Comparison of ENCODE assay signal across 8 cellular contexts in the genomic region with DNA sequence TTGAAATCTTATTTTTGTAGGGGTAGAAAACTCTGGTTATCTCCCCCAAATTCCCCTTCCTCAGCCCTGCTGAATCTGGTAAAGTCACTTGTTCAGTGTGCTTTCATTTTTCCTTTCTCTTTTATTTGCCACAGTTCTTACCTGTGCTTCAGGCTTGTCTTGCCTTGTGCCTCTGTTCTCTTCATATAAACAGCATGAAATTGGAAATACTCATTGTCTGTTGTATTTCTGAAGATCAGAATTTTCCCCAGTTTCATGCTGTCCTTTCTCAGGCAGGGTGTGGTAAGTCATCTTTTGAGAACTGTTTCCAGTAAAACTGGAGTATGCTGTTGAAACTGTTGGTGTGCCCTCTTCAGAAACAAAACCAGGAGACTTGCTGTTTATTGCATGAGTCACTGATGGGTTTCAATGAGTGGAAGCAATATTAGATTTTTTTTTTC. TPM values are rescaled to one million over a fixed set of nuclear protein-coding genes. Genes with fewer than 3 reads are reported as not detected.
A peak's percentile ranks its signal among the peaks of the same experiment; 100 is the strongest.
DNase-seq lines count a peak whose midpoint lies in the region; ATAC-seq, FAIRE-seq and TF ChIP-seq lines count a peak whose summit lies in the region.

No MANE protein-coding gene starts in this region.

- no peak for TF ChIP-seq POLR2A in GM12891 (IDR thresholded peaks at IDR 0.05; ENCODE audit: low read depth, low read length)

- peak overlapping the region; percentile 58 for H3K4me3 Mint-ChIP-seq in activated T-helper 2 cell treated with anti-CD3 and anti-CD28 coated beads, Interferon-gamma antibody, Interleukin-2, Interleukin-4, amounts not matched to agents 10 μg/mL and 5 μg/mL and 100 μg/mL, durations not matched to agents 14 hours and 24 hours and 36 hours (ENCODE audit: low read depth)

- DNase-seq in DMS53 (lab: John Stamatoyannopoulos, UW) (peak; percentile 66), myocyte (ENCODE audit: low read depth) (peak; percentile 11), cerebellar nuclear complex (lab: John Stamatoyannopoulos, UW) (no peak), NCI-H1436 treated with DMSO at 0.1 percent for 48 hours (lab: John Stamatoyannopoulos, UW) (no peak), GM12891 (ENCODE audit: insufficient read length, low spot score) (no peak)
- no peak for DNase-seq in activated T-helper 2 cell treated with anti-CD3 and anti-CD28 coated beads, Interferon-gamma antibody, Interleukin-2, Interleukin-4, amounts not matched to agents 10 μg/mL and 5 μg/mL and 100 μg/mL, durations not matched to agents 14 hours and 24 hours and 36 hours (ENCODE audit: low spot score)

- H3K36me3 Mint-ChIP-seq in activated T-helper 2 cell treated with anti-CD3 and anti-CD28 coated beads, Interferon-gamma antibody, Interleukin-2, Interleukin-4, amounts not matched to agents 10 μg/mL and 5 μg/mL and 100 μg/mL, durations not matched to agents 14 hours and 24 hours and 36 hours (ENCODE audit: low read depth): peaks cover 14% of the 10 kb centered on the region

- intact Hi-C loops in activated T-helper 2 cell treated with anti-CD3 and anti-CD28 coated beads, Interferon-gamma antibody, Interleukin-2, Interleukin-4, amounts not matched to agents 10 μg/mL and 5 μg/mL and 100 μg/mL, durations not matched to agents 14 hours and 24 hours and 36 hours (cut with micrococcal nuclease): loop anchor here (2.0 kb wide), 1 partner anchor 167 kb away; no protein-coding TSS in a partner anchor

- no peak for FAIRE-seq in GM12891 (lab: Jason Lieb, UNC)

- H3K27ac Mint-ChIP-seq in activated T-helper 2 cell treated with anti-CD3 and anti-CD28 coated beads, Interferon-gamma antibody, Interleukin-2, Interleukin-4, amounts not matched to agents 10 μg/mL and 5 μg/mL and 100 μg/mL, durations not matched to agents 14 hours and 24 hours and 36 hours: peak overlapping the region; percentile 82

- no peaks in the 10 kb centered on the region for H3K27me3 Mint-ChIP-seq in activated T-helper 2 cell treated with anti-CD3 and anti-CD28 coated beads, Interferon-gamma antibody, Interleukin-2, Interleukin-4, amounts not matched to agents 10 μg/mL and 5 μg/mL and 100 μg/mL, durations not matched to agents 14 hours and 24 hours and 36 hours (ENCODE audit: low read depth)

- peaks cover 69% of the 10 kb centered on the region for H3K4me1 Mint-ChIP-seq in activated T-helper 2 cell treated with anti-CD3 and anti-CD28 coated beads, Interferon-gamma antibody, Interleukin-2, Interleukin-4, amounts not matched to agents 10 μg/mL and 5 μg/mL and 100 μg/mL, durations not matched to agents 14 hours and 24 hours and 36 hours (ENCODE audit: low read depth)

- no peaks in the 10 kb centered on the region for H3K9me3 Mint-ChIP-seq in activated T-helper 2 cell treated with anti-CD3 and anti-CD28 coated beads, Interferon-gamma antibody, Interleukin-2, Interleukin-4, amounts not matched to agents 10 μg/mL and 5 μg/mL and 100 μg/mL, durations not matched to agents 14 hours and 24 hours and 36 hours

- ATAC-seq in GM19351 (IDR thresholded peaks at IDR 0.05; ENCODE audit: unreplicated experiment) (peak; percentile 69), HG03159 (IDR thresholded peaks at IDR 0.05; ENCODE audit: unreplicated experiment) (peak; percentile 87)

TF ChIP-seq in GM12891, 5 proteins besides CTCF, POLR2A, EP300 and RAD21:
- TF ChIP-seq SPI1 (IDR thresholded peaks at IDR 0.05; ENCODE audit: low read depth, low read length) (no peak), TAF1 (IDR thresholded peaks at IDR 0.05; ENCODE audit: low read depth, low read length) (no peak), PAX5 (IDR thresholded peaks at IDR 0.05; ENCODE audit: insufficient read depth, low read length, severe bottlenecking) (no peak), POLR2AphosphoS5 (IDR thresholded peaks at IDR 0.05; ENCODE audit: low read depth, low read length) (no peak), POU2F2 (IDR thresholded peaks at IDR 0.05; ENCODE audit: low read depth, low read length) (no peak)

RNA-seq across cellular contexts. Expression of gene PAM, which starts 7.0 kb away (rescaled TPM):
- 48.0 and 59.9 TPM in 2 replicates for total RNA-seq in activated T-helper 2 cell treated with anti-CD3 and anti-CD28 coated beads, Interferon-gamma antibody, Interleukin-2, Interleukin-4, amounts not matched to agents 10 μg/mL and 5 μg/mL and 100 μg/mL, durations not matched to agents 14 hours and 24 hours and 36 hours
- total RNA-seq in myocyte: 235 and 319 TPM in 2 replicates
- polyA plus RNA-seq in myocyte (2012): 216 TPM
- 20.7 TPM for polyA plus RNA-seq in GM12891 (2012; ENCODE audit: low read depth, missing spikeins)

Comparison
In these comparisons a context has a peak if more than half of its experiments do, and no peak if none do; other contexts are left out.
1. DNase-seq: peak in DMS53 (single experiment) and myocyte (single experiment); none in activated T-helper 2 cell treated with anti-CD3 and anti-CD28 coated beads, Interferon-gamma antibody, Interleukin-2, Interleukin-4, amounts not matched to agents 10 μg/mL and 5 μg/mL and 100 μg/mL, durations not matched to agents 14 hours and 24 hours and 36 hours (single experiment), cerebellar nuclear complex (0 of 2), NCI-H1436 treated with DMSO at 0.1 percent for 48 hours (single experiment) and GM12891 (single experiment).